ENCODE assay signal across 1 cellular context in the genomic region with DNA sequence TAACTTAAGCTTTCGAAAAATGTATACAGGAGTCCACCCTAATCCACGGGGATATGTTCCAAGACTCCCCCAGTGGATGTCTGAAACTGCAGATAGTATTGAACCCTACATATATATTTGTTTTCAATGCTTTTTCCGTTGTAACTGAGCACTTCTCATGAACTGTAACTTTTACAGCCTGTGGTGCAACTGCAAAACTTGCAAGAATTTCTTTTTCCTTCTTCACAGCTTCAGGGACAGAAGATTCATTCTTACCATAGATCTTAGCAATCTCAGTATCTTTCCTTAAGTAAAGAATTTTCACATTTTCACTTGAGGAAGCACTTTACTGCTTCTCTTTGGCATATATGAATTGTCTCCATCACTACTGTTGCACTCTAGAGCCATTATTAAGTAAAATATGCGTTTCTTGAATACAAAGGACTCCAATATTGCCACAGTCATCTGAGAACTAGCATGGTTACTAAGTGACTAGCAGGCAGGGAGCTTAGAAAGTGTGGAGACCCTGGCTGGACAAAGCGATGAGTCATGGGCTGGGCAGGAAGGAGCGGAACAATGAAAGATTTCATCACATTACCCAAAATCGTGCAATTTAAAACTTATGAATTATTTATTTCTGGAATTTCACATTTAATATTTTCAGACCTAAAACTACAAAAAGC.
A peak's percentile ranks its signal among the peaks of the same experiment; 100 is the strongest.
TF ChIP-seq lines count a peak whose summit lies in the region.

No MANE protein-coding gene starts in this region.

TF ChIP-seq in endothelial cell of umbilical vein, 7 proteins besides CTCF, POLR2A, EP300 and RAD21:
- TF ChIP-seq EZH2 (IDR thresholded peaks at IDR 0.05; ENCODE audit: borderline replicate concordance, low read depth, low read length, severe bottlenecking) (no peak), MAX (IDR thresholded peaks at IDR 0.05; ENCODE audit: insufficient read depth, insufficient read length) (no peak), FOS (IDR thresholded peaks at IDR 0.05; ENCODE audit: borderline replicate concordance, insufficient read depth, low read length) (peak; percentile 91), JUN (IDR thresholded peaks at IDR 0.05; ENCODE audit: borderline replicate concordance, insufficient read depth, insufficient read length, low read depth) (peak; percentile 95), POLR2AphosphoS5 (IDR thresholded peaks at IDR 0.05; ENCODE audit: insufficient read depth, low read depth, low read length) (no peak), GATA2 (IDR thresholded peaks at IDR 0.05; ENCODE audit: insufficient read depth, insufficient read length, low read depth, low read length) (peak; percentile 44), MYC (IDR thresholded peaks at IDR 0.05; ENCODE audit: low read depth, low read length) (no peak)
